Comparison of ENCODE assay signal across 1 cellular context in genomic region chr12:113262710-113263109, GRCh38.
A peak's percentile ranks its signal among the peaks of the same experiment; 100 is the strongest.
TF ChIP-seq lines count a peak whose summit lies in the region.

No MANE protein-coding gene starts in this region.

TF ChIP-seq in HepG2, 621 proteins besides CTCF, POLR2A, EP300 and RAD21 (continued from another document):
- peak; percentile 34; the same call in 1 of the 2 replicates for TF ChIP-seq CEBPB (IDR thresholded peaks at IDR 0.05; ENCODE audit: borderline replicate concordance, low read depth, low read length)
- TF ChIP-seq SUZ12 (IDR thresholded peaks at IDR 0.05; ENCODE audit: low read depth, low read length): no peak
